1 cellular context compared by ENCODE assay signal in the genomic region with DNA sequence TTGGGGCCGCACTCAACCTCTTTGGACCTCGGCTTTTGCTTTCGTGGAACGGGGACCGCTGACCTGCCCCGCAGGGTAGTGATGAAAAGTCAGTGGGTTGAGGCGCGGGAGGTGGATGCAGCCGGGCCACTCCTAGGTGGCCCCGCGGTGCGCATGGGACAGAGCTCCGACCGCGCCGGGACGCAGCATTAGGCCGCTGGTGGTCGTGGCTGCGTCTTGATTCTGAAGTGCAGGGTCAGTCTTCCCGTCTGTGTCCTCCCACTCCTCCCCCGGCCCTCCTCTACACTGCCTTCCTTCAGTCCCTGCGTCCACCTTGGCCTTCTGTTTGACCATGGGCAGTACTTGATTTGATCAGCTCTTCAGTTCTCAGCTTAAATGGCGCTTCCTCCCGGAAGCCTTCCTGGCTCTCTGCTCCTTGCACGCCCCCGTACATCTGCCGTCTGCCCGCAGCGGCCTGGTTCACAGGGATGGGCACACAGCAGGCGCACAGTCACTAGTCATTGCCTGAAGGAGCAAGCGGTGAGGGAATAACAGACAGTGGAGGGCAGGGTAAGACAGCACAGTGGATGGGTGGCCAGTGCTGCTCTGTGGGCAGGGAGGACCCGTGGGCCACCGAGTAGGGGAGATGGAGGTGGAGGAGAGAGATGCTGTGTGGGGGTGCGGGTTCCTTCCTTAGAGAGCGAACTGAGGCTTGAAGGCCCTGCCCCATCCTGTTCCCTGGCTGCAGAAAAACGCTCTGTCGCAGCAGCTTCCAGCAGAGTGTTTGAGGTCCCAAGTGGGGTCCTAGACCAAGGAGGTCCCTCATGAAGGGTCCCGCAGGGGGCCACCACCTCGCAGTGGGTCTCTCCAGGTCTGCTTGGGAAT.
TF ChIP-seq lines count a peak whose summit lies in the region.

No MANE protein-coding gene starts in this region.

TF ChIP-seq in SK-N-SH, 30 proteins besides CTCF, POLR2A, EP300 and RAD21 (continued from another document):
- TF ChIP-seq, protein P1, sequence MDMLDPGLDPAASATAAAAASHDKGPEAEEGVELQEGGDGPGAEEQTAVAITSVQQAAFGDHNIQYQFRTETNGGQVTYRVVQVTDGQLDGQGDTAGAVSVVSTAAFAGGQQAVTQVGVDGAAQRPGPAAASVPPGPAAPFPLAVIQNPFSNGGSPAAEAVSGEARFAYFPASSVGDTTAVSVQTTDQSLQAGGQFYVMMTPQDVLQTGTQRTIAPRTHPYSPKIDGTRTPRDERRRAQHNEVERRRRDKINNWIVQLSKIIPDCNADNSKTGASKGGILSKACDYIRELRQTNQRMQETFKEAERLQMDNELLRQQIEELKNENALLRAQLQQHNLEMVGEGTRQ (IDR thresholded peaks at IDR 0.05; ENCODE audit: borderline replicate concordance, low read depth, low read length) = no peak
- TF ChIP-seq JUND (IDR thresholded peaks at IDR 0.05) (no peak), FOSL2 (IDR thresholded peaks at IDR 0.05; ENCODE audit: borderline replicate concordance, low read depth) (no peak), EZH2phosphoT487 (IDR thresholded peaks at IDR 0.05; ENCODE audit: borderline replicate concordance, low read depth) (no peak), TEAD4 (IDR thresholded peaks at IDR 0.05; ENCODE audit: borderline replicate concordance, insufficient read depth) (no peak), TAF1 (IDR thresholded peaks at IDR 0.05; ENCODE audit: borderline replicate concordance, low read depth, low read length) (no peak), RXRA (IDR thresholded peaks at IDR 0.05; ENCODE audit: borderline replicate concordance, low read depth) (no peak), GABPA (IDR thresholded peaks at IDR 0.05; ENCODE audit: low read depth) (no peak), RCOR1 (IDR thresholded peaks at IDR 0.05; ENCODE audit: low read length) (no peak), MXI1 (IDR thresholded peaks at IDR 0.05; ENCODE audit: low read depth, low read length) (no peak), SIN3A (IDR thresholded peaks at IDR 0.05; ENCODE audit: borderline replicate concordance, low read depth, low read length) (no peak)
- TF ChIP-seq, protein P2, sequence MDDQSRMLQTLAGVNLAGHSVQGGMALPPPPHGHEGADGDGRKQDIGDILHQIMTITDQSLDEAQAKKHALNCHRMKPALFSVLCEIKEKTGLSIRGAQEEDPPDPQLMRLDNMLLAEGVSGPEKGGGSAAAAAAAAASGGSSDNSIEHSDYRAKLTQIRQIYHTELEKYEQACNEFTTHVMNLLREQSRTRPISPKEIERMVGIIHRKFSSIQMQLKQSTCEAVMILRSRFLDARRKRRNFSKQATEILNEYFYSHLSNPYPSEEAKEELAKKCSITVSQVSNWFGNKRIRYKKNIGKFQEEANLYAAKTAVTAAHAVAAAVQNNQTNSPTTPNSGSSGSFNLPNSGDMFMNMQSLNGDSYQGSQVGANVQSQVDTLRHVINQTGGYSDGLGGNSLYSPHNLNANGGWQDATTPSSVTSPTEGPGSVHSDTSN (IDR thresholded peaks at IDR 0.05) = no peak
- TF ChIP-seq, protein P3, sequence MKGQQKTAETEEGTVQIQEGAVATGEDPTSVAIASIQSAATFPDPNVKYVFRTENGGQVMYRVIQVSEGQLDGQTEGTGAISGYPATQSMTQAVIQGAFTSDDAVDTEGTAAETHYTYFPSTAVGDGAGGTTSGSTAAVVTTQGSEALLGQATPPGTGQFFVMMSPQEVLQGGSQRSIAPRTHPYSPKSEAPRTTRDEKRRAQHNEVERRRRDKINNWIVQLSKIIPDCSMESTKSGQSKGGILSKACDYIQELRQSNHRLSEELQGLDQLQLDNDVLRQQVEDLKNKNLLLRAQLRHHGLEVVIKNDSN (IDR thresholded peaks at IDR 0.05; ENCODE audit: borderline replicate concordance, low read depth) = no peak
- TF ChIP-seq, protein P4, sequence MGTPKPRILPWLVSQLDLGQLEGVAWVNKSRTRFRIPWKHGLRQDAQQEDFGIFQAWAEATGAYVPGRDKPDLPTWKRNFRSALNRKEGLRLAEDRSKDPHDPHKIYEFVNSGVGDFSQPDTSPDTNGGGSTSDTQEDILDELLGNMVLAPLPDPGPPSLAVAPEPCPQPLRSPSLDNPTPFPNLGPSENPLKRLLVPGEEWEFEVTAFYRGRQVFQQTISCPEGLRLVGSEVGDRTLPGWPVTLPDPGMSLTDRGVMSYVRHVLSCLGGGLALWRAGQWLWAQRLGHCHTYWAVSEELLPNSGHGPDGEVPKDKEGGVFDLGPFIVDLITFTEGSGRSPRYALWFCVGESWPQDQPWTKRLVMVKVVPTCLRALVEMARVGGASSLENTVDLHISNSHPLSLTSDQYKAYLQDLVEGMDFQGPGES (IDR thresholded peaks at IDR 0.05; ENCODE audit: low read depth, low read length) = no peak
- TF ChIP-seq, protein P5, sequence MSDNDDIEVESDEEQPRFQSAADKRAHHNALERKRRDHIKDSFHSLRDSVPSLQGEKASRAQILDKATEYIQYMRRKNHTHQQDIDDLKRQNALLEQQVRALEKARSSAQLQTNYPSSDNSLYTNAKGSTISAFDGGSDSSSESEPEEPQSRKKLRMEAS (IDR thresholded peaks at IDR 0.05; ENCODE audit: low read depth) = no peak
